In genomic region chr4:124710911-124711310, GRCh38 we compare ENCODE assay signal across 8 cellular contexts. TPM values are rescaled to one million over a fixed set of nuclear protein-coding genes. Genes with fewer than 3 reads are reported as not detected.
DNase-seq lines count a peak whose midpoint lies in the region; ATAC-seq, FAIRE-seq and TF ChIP-seq lines count a peak whose summit lies in the region.

No MANE protein-coding gene starts in this region.

- H3K79me2 ChIP-seq in DND-41 (ENCODE audit: insufficient read depth, low read length) (peaks cover 54% of the 10 kb centered on the region), trophoblast cell (ENCODE audit: control insufficient read depth, insufficient read depth, low read length, poor library complexity) (peaks cover 14% of the 10 kb centered on the region)

- DNase-seq in DND-41 (no peak), NCI-H2107 (lab: John Stamatoyannopoulos, UW) (peak; percentile 3), esophagus muscularis mucosa (ENCODE audit: extremely low spot score) (no peak), trophoblast cell (no peak), urothelium cell line (ENCODE audit: low spot score) (no peak), hippocampal formation (lab: John Stamatoyannopoulos, UW) (no peak), GM10266 (ENCODE audit: extremely low spot score) (no peak)

- no peak overlapping the region for H3K18ac ChIP-seq in trophoblast cell (ENCODE audit: low read length)

- no peak overlapping the region for H2AK5ac ChIP-seq in trophoblast cell (ENCODE audit: low read length)

- intact Hi-C loops in esophagus muscularis mucosa (cut with DNase I): no loop called here

- H3K79me1 ChIP-seq in trophoblast cell (ENCODE audit: low read length): peaks cover 15% of the 10 kb centered on the region

- no peak for FAIRE-seq in urothelium cell line (lab: Jason Lieb, UNC)

- ATAC-seq in DND-41 (ENCODE audit: insufficient read depth, low read depth): no peak
- ATAC-seq in GM21786 (IDR thresholded peaks at IDR 0.05; ENCODE audit: unreplicated experiment): no peak

- H3K27ac ChIP-seq in DND-41 (ENCODE audit: low read length) (peak overlapping the region; percentile 86; the same call in 1 of the 2 replicates), esophagus muscularis mucosa (replicated peaks in 1 of 4) (peak overlapping the region in 2 of 4 donors; percentile 88 to 95), trophoblast cell (ENCODE audit: low read depth, low read length) (no peak overlapping the region)

- H3K4ac ChIP-seq in trophoblast cell (ENCODE audit: low read depth, low read length): peak overlapping the region; percentile 82

- peaks cover 12% of the 10 kb centered on the region; the same call in 1 of the 2 replicates for H4K20me1 ChIP-seq in DND-41 (ENCODE audit: insufficient read depth, low read length)

- peaks cover 55% of the 10 kb centered on the region for H3K4me1 ChIP-seq in DND-41 (ENCODE audit: insufficient read depth, low read length)
- H3K4me1 ChIP-seq in esophagus muscularis mucosa: peaks cover 17 to 47% (median 44%) of the 10 kb centered on the region in 4 donors
- H3K4me1 ChIP-seq in trophoblast cell (ENCODE audit: control insufficient read depth in 1 of 2, insufficient read depth in 2 of 2, low read length in 2 of 2): peaks cover 0 to 6% of the 10 kb centered on the region in 2 experiments

- no peak for TF ChIP-seq EP300 in esophagus muscularis mucosa (IDR thresholded peaks at IDR 0.05)

- no peak overlapping the region for H4K12ac ChIP-seq in trophoblast cell (ENCODE audit: low read depth, low read length)

- H3K4me3 ChIP-seq in DND-41 (ENCODE audit: low read depth in 1 of 2, low read length in 2 of 2): peak overlapping the region; percentile 65 to 85; a peak in 3 of 4 replicates
- peak overlapping the region; percentile 81 to 91 (median 85) for H3K4me3 ChIP-seq in esophagus muscularis mucosa
- no peak overlapping the region for H3K4me3 ChIP-seq in trophoblast cell (ENCODE audit: low read depth, low read length)

- H3K4me2 ChIP-seq in DND-41 (ENCODE audit: insufficient read depth, low read length) (peak overlapping the region; percentile 83), trophoblast cell (ENCODE audit: low read length) (peak overlapping the region; percentile 71)

- H3K9ac ChIP-seq in DND-41 (ENCODE audit: low read depth, low read length) (peak overlapping the region; percentile 91), trophoblast cell (ENCODE audit: low read length) (no peak overlapping the region)

- WGBS in esophagus muscularis mucosa: 10% methylated on average over 5 of the region's 5 CpGs
- no CpG with 5 or more reads among the region's 5 CpGs for WGBS in trophoblast cell (ENCODE audit: extremely low coverage, insufficient coverage, insufficient read length)

- no peak overlapping the region for H2BK12ac ChIP-seq in trophoblast cell (ENCODE audit: low read length)

- TF ChIP-seq CTCF in DND-41 (IDR thresholded peaks at IDR 0.05; ENCODE audit: borderline replicate concordance, extremely low read depth, low read length, poor library complexity, severe bottlenecking) (no peak), esophagus muscularis mucosa (IDR thresholded peaks at IDR 0.05) (no peak), GM10266 (IDR thresholded peaks at IDR 0.05; ENCODE audit: control insufficient read depth, insufficient read depth, low read depth, missing control alignments) (no peak)

- H2BK120ac ChIP-seq in trophoblast cell (ENCODE audit: insufficient read depth, low read length, poor library complexity): no peak overlapping the region

- H3K27me3 ChIP-seq in DND-41 (ENCODE audit: insufficient read depth, low read length, poor library complexity) (no peaks in the 10 kb centered on the region), esophagus muscularis mucosa (no peaks in the 10 kb centered on the region), trophoblast cell (ENCODE audit: insufficient read depth, low read length) (no peaks in the 10 kb centered on the region)

- no peak overlapping the region for H4K91ac ChIP-seq in trophoblast cell (ENCODE audit: low read depth, low read length)

- H4K8ac ChIP-seq in trophoblast cell (ENCODE audit: low read depth, low read length): no peak overlapping the region

- no peaks in the 10 kb centered on the region for H3K9me3 ChIP-seq in DND-41 (ENCODE audit: insufficient read depth, low read length, severe bottlenecking)
- no peaks in the 10 kb centered on the region for H3K9me3 ChIP-seq in esophagus muscularis mucosa
- H3K9me3 ChIP-seq in trophoblast cell (ENCODE audit: insufficient read depth, low read depth, low read length): no peaks in the 10 kb centered on the region

- TF ChIP-seq POLR2A in esophagus muscularis mucosa (IDR thresholded peaks at IDR 0.05; ENCODE audit: low read depth): no peak

- no peak overlapping the region for H3K14ac ChIP-seq in trophoblast cell (ENCODE audit: low read length)

- no peak overlapping the region for H2BK5ac ChIP-seq in trophoblast cell (ENCODE audit: low read depth, low read length, poor library complexity)

- H2AFZ ChIP-seq in DND-41 (ENCODE audit: low read depth, low read length) (no peak overlapping the region), trophoblast cell (ENCODE audit: insufficient read depth, low read length, poor library complexity) (no peak overlapping the region)

- H3K36me3 ChIP-seq in DND-41 (ENCODE audit: insufficient read depth, low read length) (peaks cover 7% of the 10 kb centered on the region; the same call in 1 of the 2 replicates), esophagus muscularis mucosa (no peaks in the 10 kb centered on the region), trophoblast cell (ENCODE audit: control insufficient read depth in 1 of 2, insufficient read depth in 2 of 2, low read length in 2 of 2) (peaks cover 0 to 4% of the 10 kb centered on the region in 2 experiments)

- H3K23ac ChIP-seq in trophoblast cell (ENCODE audit: low read length): no peak overlapping the region

RNA-seq across cellular contexts. Expression of gene ANKRD50, which starts 1.6 kb away (rescaled TPM):
- 10 to 100 TPM; 13.4 to 21.5 (median 18.4) TPM for total RNA-seq in esophagus muscularis mucosa
- 20.4 and 20.9 TPM in 2 replicates for polyA plus RNA-seq in trophoblast cell (2013)
